Comparison of ENCODE assay signal across 1 cellular context in genomic region chr7:26328498-26329390, GRCh38.
TF ChIP-seq lines count a peak whose summit lies in the region.

No MANE protein-coding gene starts in this region.

TF ChIP-seq in K562, 482 proteins besides CTCF, POLR2A, EP300 and RAD21:
- TF ChIP-seq, protein P1, sequence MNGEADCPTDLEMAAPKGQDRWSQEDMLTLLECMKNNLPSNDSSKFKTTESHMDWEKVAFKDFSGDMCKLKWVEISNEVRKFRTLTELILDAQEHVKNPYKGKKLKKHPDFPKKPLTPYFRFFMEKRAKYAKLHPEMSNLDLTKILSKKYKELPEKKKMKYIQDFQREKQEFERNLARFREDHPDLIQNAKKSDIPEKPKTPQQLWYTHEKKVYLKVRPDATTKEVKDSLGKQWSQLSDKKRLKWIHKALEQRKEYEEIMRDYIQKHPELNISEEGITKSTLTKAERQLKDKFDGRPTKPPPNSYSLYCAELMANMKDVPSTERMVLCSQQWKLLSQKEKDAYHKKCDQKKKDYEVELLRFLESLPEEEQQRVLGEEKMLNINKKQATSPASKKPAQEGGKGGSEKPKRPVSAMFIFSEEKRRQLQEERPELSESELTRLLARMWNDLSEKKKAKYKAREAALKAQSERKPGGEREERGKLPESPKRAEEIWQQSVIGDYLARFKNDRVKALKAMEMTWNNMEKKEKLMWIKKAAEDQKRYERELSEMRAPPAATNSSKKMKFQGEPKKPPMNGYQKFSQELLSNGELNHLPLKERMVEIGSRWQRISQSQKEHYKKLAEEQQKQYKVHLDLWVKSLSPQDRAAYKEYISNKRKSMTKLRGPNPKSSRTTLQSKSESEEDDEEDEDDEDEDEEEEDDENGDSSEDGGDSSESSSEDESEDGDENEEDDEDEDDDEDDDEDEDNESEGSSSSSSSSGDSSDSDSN (IDR thresholded peaks at IDR 0.05; ENCODE audit: borderline replicate concordance in 1 of 2, low read depth in 2 of 2, low read length in 2 of 2), result no peak
- TF ChIP-seq NR1H2 (CRISPR knock-in tag; IDR thresholded peaks at IDR 0.05) (no peak), ARID3B (CRISPR knock-in tag; IDR thresholded peaks at IDR 0.05; ENCODE audit: borderline replicate concordance) (no peak), TBL1XR1 (IDR thresholded peaks at IDR 0.05; ENCODE audit: low read length in 2 of 2) (no peak), ZNF124 (CRISPR knock-in tag; IDR thresholded peaks at IDR 0.05) (no peak), TAF7 (tag; IDR thresholded peaks at IDR 0.05) (no peak), E2F3 (CRISPR knock-in tag; IDR thresholded peaks at IDR 0.05) (no peak), CEBPB (tag; IDR thresholded peaks at IDR 0.05) (no peak), CBFA2T2 (conservative IDR thresholded peaks at IDR 0.05) (no peak), NFE2 (IDR thresholded peaks at IDR 0.05; ENCODE audit: low read depth) (no peak), ZNF12 (CRISPR knock-in tag; IDR thresholded peaks at IDR 0.05) (no peak), FIP1L1 (IDR thresholded peaks at IDR 0.05; ENCODE audit: low read depth, low read length, poor library complexity, severe bottlenecking) (no peak), SOX6 (IDR thresholded peaks at IDR 0.05) (no peak)
